Comparison of ENCODE assay signal across 31 cellular contexts in the genomic region with DNA sequence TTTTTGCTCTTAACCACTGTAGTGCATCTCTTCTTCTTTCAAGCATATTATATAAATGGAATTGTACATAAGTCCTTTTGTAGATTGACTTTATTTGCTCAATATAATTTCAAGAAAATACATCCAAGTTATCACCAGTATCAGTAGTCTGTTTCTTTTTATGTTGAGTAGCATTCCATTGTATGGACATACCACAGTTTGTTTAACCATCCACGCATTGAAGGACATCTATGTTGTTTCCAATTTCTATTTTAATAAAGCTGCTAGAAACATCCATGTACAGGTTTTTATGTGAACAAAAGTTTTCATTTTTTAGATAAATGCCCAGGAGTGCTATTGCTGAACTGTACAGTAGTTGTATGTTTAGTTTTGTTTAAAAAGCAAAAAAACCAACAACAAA.
"Had no signal": no experiment of that assay in that cellular context is flagged by ENCODE, and none has a peak within 500 bp of the region (broad histone marks: within the 10 kb centered on the region; RNA-seq: fewer than 3 reads in every experiment).

No MANE protein-coding gene starts in this region.

- H3K27ac ChIP-seq: adrenal gland, ascending aorta, body of pancreas, brain microvascular endothelial cell, breast epithelium, cardiac muscle cell had no signal

- H3K4me3 ChIP-seq: adrenal gland, ascending aorta, body of pancreas, breast epithelium, cardiac muscle cell had no signal

- H3K27me3 ChIP-seq: adrenal gland, ascending aorta, body of pancreas, brain microvascular endothelial cell, breast epithelium, cardiac muscle cell had no signal

- H3K9me3 ChIP-seq: adrenal gland, ascending aorta, body of pancreas had no signal

- H3K4me1 ChIP-seq: adrenal gland, ascending aorta, body of pancreas, breast epithelium had no signal

- ATAC-seq: activated naive CD4-positive, alpha-beta T cell treated with anti-CD3 and anti-CD28 coated beads, Interleukin-2, amount 50 U/mL, for 72 hours; activated naive CD8-positive, alpha-beta T cell treated with anti-CD3 and anti-CD28 coated beads, Interleukin-2, amount 50 U/mL, for 24 hours; activated T-cell treated with anti-CD3 and anti-CD28 coated beads, Interleukin-2, amount 50 U/mL, for 4 hours; activated T-cell treated with anti-CD3 and anti-CD28 coated beads, Interleukin-2, amount 50 U/mL, for 72 hours; activated T-helper 17 cell treated with anti-CD3 and anti-CD28 coated beads, Interleukin-2, amount 50 U/mL, for 72 hours; body of pancreas had no signal

- H3K36me3 ChIP-seq: adrenal gland, ascending aorta, brain microvascular endothelial cell, breast epithelium, cardiac muscle cell had no signal

- DNase-seq: activated effector memory CD4-positive, alpha-beta T cell treated with anti-CD3 and anti-CD28 coated beads, Interleukin-2, amount 50 U/mL, for 16 hours; activated effector memory CD4-positive, alpha-beta T cell treated with Interleukin-2 at 50 U/mL for 16 hours; activated gamma-delta T cell; activated gamma-delta T cell treated with Interleukin-2 at 50 U/mL for 16 hours; activated naive CD4-positive, alpha-beta T cell; activated naive CD4-positive, alpha-beta T cell treated with anti-CD3 and anti-CD28 coated beads for 36 hours; activated naive CD4-positive, alpha-beta T cell treated with anti-CD3 and anti-CD28 coated beads, Interleukin-2, amount 10 ng/mL, durations not matched to agents 7 days and 5 days; activated naive CD4-positive, alpha-beta T cell treated with anti-CD3 and anti-CD28 coated beads, Interleukin-2, amount 50 U/mL, for 16 hours; activated naive CD4-positive, alpha-beta T cell treated with Interleukin-2 at 50 U/mL for 16 hours; activated naive CD8-positive, alpha-beta T cell treated with anti-CD3 and anti-CD28 coated beads for 36 hours; activated naive CD8-positive, alpha-beta T cell treated with anti-CD3 and anti-CD28 coated beads, Interleukin-2, amount 10 ng/mL, durations not matched to agents 7 days and 5 days; activated naive CD8-positive, alpha-beta T cell treated with anti-CD3 and anti-CD28 coated beads, Interleukin-2, amount 50 U/mL, for 24 hours; activated T-cell treated with anti-CD3 and anti-CD28 coated beads, Interleukin-2, amount 50 U/mL, for 24 hours; activated T-cell treated with anti-CD3 and anti-CD28 coated beads, Interleukin-2, amount 50 U/mL, for 4 hours; activated T-cell treated with anti-CD3 and anti-CD28 coated beads, Interleukin-2, amount 50 U/mL, for 48 hours; activated T-cell treated with anti-CD3 and anti-CD28 coated beads, Interleukin-2, amount 50 U/mL, for 72 hours; adrenal gland; amniotic stem cell; amygdala; anterior cingulate cortex; aorta; body of pancreas; brain microvascular endothelial cell; caudate nucleus; central memory CD4-positive, alpha-beta T cell; cerebellar nuclear complex had no signal
